2 cellular contexts compared by ENCODE assay signal in genomic region chr12:120264511-120265202, GRCh38.
TF ChIP-seq lines count a peak whose summit lies in the region.

No MANE protein-coding gene starts in this region.

TF ChIP-seq in GM12878, 131 proteins besides CTCF, POLR2A, EP300 and RAD21:
- TF ChIP-seq SIN3A (IDR thresholded peaks at IDR 0.05; ENCODE audit: low read depth, low read length) (no peak), ZNF622 (IDR thresholded peaks at IDR 0.05) (no peak), KDM1A (IDR thresholded peaks at IDR 0.05; ENCODE audit: borderline replicate concordance) (no peak), ZNF687 (IDR thresholded peaks at IDR 0.05) (no peak), BMI1 (IDR thresholded peaks at IDR 0.05; ENCODE audit: borderline replicate concordance) (no peak), PBX3 (IDR thresholded peaks at IDR 0.05; ENCODE audit: insufficient replicate concordance, low read depth, low read length) (no peak), GATAD2B (conservative IDR thresholded peaks at IDR 0.05; ENCODE audit: low read depth) (no peak), SUZ12 (IDR thresholded peaks at IDR 0.05; ENCODE audit: unreplicated experiment) (no peak), NFXL1 (IDR thresholded peaks at IDR 0.05; ENCODE audit: borderline replicate concordance) (no peak), ASH2L (IDR thresholded peaks at IDR 0.05; ENCODE audit: borderline replicate concordance, low read depth) (no peak), GABPA (IDR thresholded peaks at IDR 0.05; ENCODE audit: low read depth) (no peak), EED (IDR thresholded peaks at IDR 0.05; ENCODE audit: low read depth) (no peak), SREBF2 (IDR thresholded peaks at IDR 0.05; ENCODE audit: low read length) (no peak), TCF3 (IDR thresholded peaks at IDR 0.05; ENCODE audit: borderline replicate concordance, insufficient read depth, low read depth, low read length) (no peak), IKZF1 (conservative IDR thresholded peaks at IDR 0.05) (no peak), IRF4 (IDR thresholded peaks at IDR 0.05; ENCODE audit: low read depth, low read length) (no peak), SKIL (IDR thresholded peaks at IDR 0.05; ENCODE audit: low read depth, poor library complexity, severe bottlenecking) (no peak), HDAC6 (IDR thresholded peaks at IDR 0.05; ENCODE audit: unreplicated experiment) (no peak), SUPT20H (IDR thresholded peaks at IDR 0.05; ENCODE audit: borderline replicate concordance, control insufficient read depth, low read depth, low read length) (no peak), ZBTB33 (IDR thresholded peaks at IDR 0.05) (no peak)

TF ChIP-seq in liver, 16 proteins besides CTCF, POLR2A, EP300 and RAD21:
- TF ChIP-seq GABPA (IDR thresholded peaks at IDR 0.05 in 1 of 2, conservative IDR thresholded peaks at IDR 0.05 in 1 of 2) (no peak), REST (IDR thresholded peaks at IDR 0.05) (no peak), EGR1 (IDR thresholded peaks at IDR 0.05; ENCODE audit: low read depth in 2 of 2) (no peak), YY1 (IDR thresholded peaks at IDR 0.05) (no peak), TAF1 (conservative IDR thresholded peaks at IDR 0.05) (no peak), HNF4A (conservative IDR thresholded peaks at IDR 0.05) (no peak), HNF4G (IDR thresholded peaks at IDR 0.05) (no peak), NR2F2 (IDR thresholded peaks at IDR 0.05) (no peak)
